In genomic region chr5:37554938-37555337, GRCh38 we compare ENCODE assay signal across 9 cellular contexts.
DNase-seq lines count a peak whose midpoint lies in the region; ATAC-seq, FAIRE-seq and TF ChIP-seq lines count a peak whose summit lies in the region.
"Had no signal": no experiment of that assay in that cellular context is flagged by ENCODE, and none has a peak within 500 bp of the region (broad histone marks: within the 10 kb centered on the region; RNA-seq: fewer than 3 reads in every experiment).

No MANE protein-coding gene starts in this region.

- no peaks in the 10 kb centered on the region for H3K9me3 ChIP-seq in liver (ENCODE audit: control insufficient read depth in 4 of 4, low read length in 3 of 4)

- H3K27me3 Mint-ChIP-seq in T-helper 2 cell treated with Interferon-gamma antibody and Interleukin-4, amounts not matched to agents 5 μg/mL and 100 μg/mL, for 36 hours (ENCODE audit: low read depth) = no peaks in the 10 kb centered on the region

- no peaks in the 10 kb centered on the region for H3K36me3 ChIP-seq in liver (ENCODE audit: control insufficient read depth in 4 of 4, insufficient read depth in 3 of 4, low read depth in 1 of 4, low read length in 3 of 4)

- H3K27ac Mint-ChIP-seq in T-helper 2 cell treated with Interferon-gamma antibody and Interleukin-4, amounts not matched to agents 5 μg/mL and 100 μg/mL, for 36 hours = no peak overlapping the region

- H3K4me1 ChIP-seq in liver (ENCODE audit: control insufficient read depth in 4 of 4, insufficient read depth in 4 of 4, low read length in 3 of 4) = no peaks in the 10 kb centered on the region

- no peaks in the 10 kb centered on the region for H3K27me3 ChIP-seq in liver (ENCODE audit: control insufficient read depth in 4 of 4, insufficient read depth in 4 of 4, low read length in 3 of 4)

- H3K9me3 Mint-ChIP-seq in T-helper 2 cell treated with Interferon-gamma antibody and Interleukin-4, amounts not matched to agents 5 μg/mL and 100 μg/mL, for 36 hours = no peaks in the 10 kb centered on the region

- peak; percentile 67 to 79 for TF ChIP-seq RAD21 in liver (IDR thresholded peaks at IDR 0.05)

- FAIRE-seq in TTC549 (lab: Jason Lieb, UNC) = peak; percentile 62
- FAIRE-seq in GM12892 (lab: Jason Lieb, UNC) = no peak

- H3K4me3 Mint-ChIP-seq in T-helper 2 cell treated with Interferon-gamma antibody and Interleukin-4, amounts not matched to agents 5 μg/mL and 100 μg/mL, for 36 hours = no peak overlapping the region

- ATAC-seq in GM18498 (IDR thresholded peaks at IDR 0.05; ENCODE audit: unreplicated experiment) = no peak
- ATAC-seq: right cardiac atrium had no signal

- TF ChIP-seq CTCF in liver (IDR thresholded peaks at IDR 0.05; ENCODE audit: low read depth, low read length, missing input control) = peak; percentile 44

- no peaks in the 10 kb centered on the region for H3K36me3 Mint-ChIP-seq in T-helper 2 cell treated with Interferon-gamma antibody and Interleukin-4, amounts not matched to agents 5 μg/mL and 100 μg/mL, for 36 hours (ENCODE audit: low read depth)

- DNase-seq in DMS53 treated with DMSO at 0.1 percent for 48 hours (lab: John Stamatoyannopoulos, UW; ENCODE audit: unreplicated experiment) = peak; percentile 9
- peak; percentile 53 for DNase-seq in HT-29 (ENCODE audit: low spot score)
- DNase-seq in GM12892 (ENCODE audit: insufficient read length) = no peak
- no peak for DNase-seq in T-helper 2 cell treated with Interferon-gamma antibody and Interleukin-4, amounts not matched to agents 5 μg/mL and 100 μg/mL, for 36 hours (ENCODE audit: low spot score)
- DNase-seq in NCI-H2227 treated with DMSO at 0.1 percent for 48 hours (lab: John Stamatoyannopoulos, UW) = no peak
- DNase-seq: right cardiac atrium had no signal

- no peak overlapping the region for H3K9ac ChIP-seq in liver (ENCODE audit: low read depth in 1 of 2, low read length in 2 of 2)

- H3K4me1 Mint-ChIP-seq in T-helper 2 cell treated with Interferon-gamma antibody and Interleukin-4, amounts not matched to agents 5 μg/mL and 100 μg/mL, for 36 hours (ENCODE audit: low read depth) = peaks cover 5% of the 10 kb centered on the region

- TF ChIP-seq POLR2A in GM12892 (IDR thresholded peaks at IDR 0.05; ENCODE audit: low read depth, low read length) = no peak

- WGBS in liver = 7% methylated on average over 1 of the region's 1 CpG

- no peak overlapping the region for H3K4me3 ChIP-seq in liver (ENCODE audit: low read depth in 1 of 3, low read length in 3 of 3)

- no peak overlapping the region for H3K27ac ChIP-seq in liver (ENCODE audit: low read depth in 1 of 2, low read length in 2 of 2)

TF ChIP-seq in liver, 16 proteins besides CTCF, POLR2A, EP300 and RAD21:
- TF ChIP-seq MAX (IDR thresholded peaks at IDR 0.05) = no peak
- no peak for TF ChIP-seq FOXA1 (IDR thresholded peaks at IDR 0.05)
- TF ChIP-seq HNF4G (IDR thresholded peaks at IDR 0.05) = no peak
- TF ChIP-seq HNF4A (conservative IDR thresholded peaks at IDR 0.05) = no peak
- no peak for TF ChIP-seq RXRA (IDR thresholded peaks at IDR 0.05)
- TF ChIP-seq ZBTB33 (IDR thresholded peaks at IDR 0.05) = no peak
- no peak for TF ChIP-seq EGR1 (IDR thresholded peaks at IDR 0.05; ENCODE audit: low read depth in 2 of 2)
- TF ChIP-seq JUND (IDR thresholded peaks at IDR 0.05) = no peak
- TF ChIP-seq REST (IDR thresholded peaks at IDR 0.05) = no peak
- no peak for TF ChIP-seq SP1 (IDR thresholded peaks at IDR 0.05)
- no peak for TF ChIP-seq FOXA2 (IDR thresholded peaks at IDR 0.05)
- no peak for TF ChIP-seq NR2F2 (IDR thresholded peaks at IDR 0.05)
- TF ChIP-seq GABPA (IDR thresholded peaks at IDR 0.05 in 1 of 2, conservative IDR thresholded peaks at IDR 0.05 in 1 of 2) = no peak
- no peak for TF ChIP-seq TAF1 (conservative IDR thresholded peaks at IDR 0.05)
- no peak for TF ChIP-seq ATF3 (IDR thresholded peaks at IDR 0.05)
- no peak for TF ChIP-seq YY1 (IDR thresholded peaks at IDR 0.05)

Comparison
In these comparisons a context has a peak if more than half of its experiments do, and no peak if none do; other contexts are left out.
1. DNase-seq: peak in DMS53 treated with DMSO at 0.1 percent for 48 hours (single experiment) and HT-29 (single experiment); none in GM12892 (single experiment), T-helper 2 cell treated with Interferon-gamma antibody and Interleukin-4, amounts not matched to agents 5 μg/mL and 100 μg/mL, for 36 hours (single experiment) and NCI-H2227 treated with DMSO at 0.1 percent for 48 hours (single experiment).